Comparison of ENCODE assay signal across 14 cellular contexts in genomic region chr13:30256713-30257432, GRCh38. TPM values are rescaled to one million over a fixed set of nuclear protein-coding genes. Genes with fewer than 3 reads are reported as not detected.
DNase-seq lines count a peak whose midpoint lies in the region; ATAC-seq and TF ChIP-seq lines count a peak whose summit lies in the region.
"Had no signal": no experiment of that assay in that cellular context is flagged by ENCODE, and none has a peak within 500 bp of the region (broad histone marks: within the 10 kb centered on the region; RNA-seq: fewer than 3 reads in every experiment).

No MANE protein-coding gene starts in this region.

- no peak overlapping the region for H3K4me3 ChIP-seq in endodermal cell (ENCODE audit: low read length)
- no peak overlapping the region for H3K4me3 ChIP-seq in neural progenitor cell
- H3K4me3 ChIP-seq: colonic mucosa, suprapubic skin had no signal

- TF ChIP-seq CTCF in endodermal cell (conservative IDR thresholded peaks at IDR 0.05) (peak; percentile 46), neural progenitor cell (IDR thresholded peaks at IDR 0.05) (peak; percentile 9)

- H2AFZ ChIP-seq in neural progenitor cell (replicated peaks): no peak overlapping the region

- DNase-seq in EH (ENCODE audit: low read depth) (peak; percentile 23), NCI-H526 treated with DMSO at 0.1 percent for 48 hours (lab: John Stamatoyannopoulos, UW) (peak; percentile 93), endodermal cell (no peak), neural progenitor cell (ENCODE audit: low spot score) (no peak), NCI-H146 treated with DMSO at 0.1 percent for 48 hours (lab: John Stamatoyannopoulos, UW; ENCODE audit: unreplicated experiment) (no peak), DMS79 treated with DMSO at 0.1 percent for 48 hours (lab: John Stamatoyannopoulos, UW) (no peak)
- no peak for DNase-seq in stimulated activated naive CD4-positive, alpha-beta T cell treated with Interleukin-2 at 50 U/mL for 16 hours (lab: John Stamatoyannopoulos, UW)
- DNase-seq: activated T-cell treated with anti-CD3 and anti-CD28 coated beads, Interleukin-2, amount 50 U/mL, for 48 hours; colonic mucosa; NCI-H1092; stimulated activated CD4-positive, alpha-beta T cell treated with anti-CD3 and anti-CD28 coated beads, Interleukin-4, amount 100 ng/mL, for 24 hours had no signal

- H3K4me3 Mint-ChIP-seq in endodermal cell (no peak overlapping the region), neural progenitor cell (peak overlapping the region; percentile 51)

- H3K9ac ChIP-seq in endodermal cell (ENCODE audit: extremely low read depth, low read length, poor library complexity, severe bottlenecking): no peak overlapping the region
- no peak overlapping the region for H3K9ac ChIP-seq in neural progenitor cell

- H3K36me3 ChIP-seq in endodermal cell (ENCODE audit: control insufficient read depth, insufficient read depth, low read length) (peaks cover 13% of the 10 kb centered on the region), neural progenitor cell (no peaks in the 10 kb centered on the region)
- H3K36me3 ChIP-seq: colonic mucosa, neutrophil, suprapubic skin had no signal

- peaks cover 17% of the 10 kb centered on the region for H3K9me3 Mint-ChIP-seq in endodermal cell
- peaks cover 9% of the 10 kb centered on the region for H3K9me3 Mint-ChIP-seq in neural progenitor cell

- H3K27ac ChIP-seq in endodermal cell (ENCODE audit: low read depth, low read length): peak overlapping the region; percentile 97
- peak overlapping the region; percentile 7 for H3K27ac ChIP-seq in neural progenitor cell
- H3K27ac ChIP-seq: colonic mucosa, neutrophil, suprapubic skin had no signal

- H3K27ac Mint-ChIP-seq in endodermal cell (peak overlapping the region; percentile 31), neural progenitor cell (peak overlapping the region; percentile 96)

- no peak for ATAC-seq in HG03342 (IDR thresholded peaks at IDR 0.05; ENCODE audit: unreplicated experiment)

- peak overlapping the region; percentile 62 for H3K4me2 ChIP-seq in neural progenitor cell

- H3K27me3 Mint-ChIP-seq in endodermal cell (ENCODE audit: insufficient read depth): no peaks in the 10 kb centered on the region
- no peaks in the 10 kb centered on the region for H3K27me3 Mint-ChIP-seq in neural progenitor cell (ENCODE audit: insufficient read depth, low read depth)

- H3K36me3 Mint-ChIP-seq in endodermal cell (ENCODE audit: low read depth): peaks cover 20% of the 10 kb centered on the region
- peaks cover 13% of the 10 kb centered on the region for H3K36me3 Mint-ChIP-seq in neural progenitor cell

- H3K4me1 Mint-ChIP-seq in endodermal cell (peaks cover 6% of the 10 kb centered on the region), neural progenitor cell (peaks cover 24% of the 10 kb centered on the region)

- H3K9me3 ChIP-seq in endodermal cell (ENCODE audit: control insufficient read depth, low read length) (peaks cover 7% of the 10 kb centered on the region), neural progenitor cell (ENCODE audit: low read depth) (no peaks in the 10 kb centered on the region)
- H3K9me3 ChIP-seq: colonic mucosa, neutrophil, suprapubic skin had no signal

- whole genome bisulfite sequencing in endodermal cell (ENCODE audit: insufficient coverage in 1 of 2, insufficient read length in 1 of 2), 2 experiments: 86 to 91% methylated on average over 3 to 4 of the region's 5 CpGs

- H3K4me1 ChIP-seq in endodermal cell (ENCODE audit: control insufficient read depth, insufficient read depth, low read length) (no peaks in the 10 kb centered on the region), neural progenitor cell (peaks cover 24% of the 10 kb centered on the region)
- H3K4me1 ChIP-seq: colonic mucosa, suprapubic skin had no signal

- H3K79me2 ChIP-seq in neural progenitor cell (ENCODE audit: low read depth): peaks cover 8% of the 10 kb centered on the region

- peaks cover 21% of the 10 kb centered on the region for H3F3A ChIP-seq in neural progenitor cell (ENCODE audit: low read depth)

- no peaks in the 10 kb centered on the region for H3K27me3 ChIP-seq in endodermal cell (ENCODE audit: control insufficient read depth, insufficient read depth, low read length, poor library complexity, severe bottlenecking)
- H3K27me3 ChIP-seq in neural progenitor cell: no peaks in the 10 kb centered on the region
- H3K27me3 ChIP-seq: colonic mucosa, neutrophil, suprapubic skin had no signal

- H4K20me1 ChIP-seq in neural progenitor cell (ENCODE audit: low read depth): peaks cover 17% of the 10 kb centered on the region

RNA-seq across cellular contexts. Expression of gene KATNAL1, which starts 50.5 kb away (rescaled TPM):
- total RNA-seq in endodermal cell (10 to 100 TPM; 20.3 to 32.2 TPM), neural progenitor cell (ENCODE audit: low replicate concordance) (15.3 and 33.6 TPM in 2 replicates)
- polyA plus RNA-seq in endodermal cell (2013, experiment 1 of 2): 17.0 TPM
- 16.1 TPM for polyA plus RNA-seq in endodermal cell (2013, experiment 2 of 2)

Comparison
In these comparisons a context has a peak if more than half of its experiments do, and no peak if none do; other contexts are left out.
1. DNase-seq: peak in EH (single experiment) and NCI-H526 treated with DMSO at 0.1 percent for 48 hours (single experiment); none in endodermal cell (single experiment), neural progenitor cell (single experiment), NCI-H146 treated with DMSO at 0.1 percent for 48 hours (single experiment), DMS79 treated with DMSO at 0.1 percent for 48 hours (single experiment) and stimulated activated naive CD4-positive, alpha-beta T cell treated with Interleukin-2 at 50 U/mL for 16 hours (single experiment).